Comparison of ENCODE assay signal across 9 cellular contexts in the genomic region with DNA sequence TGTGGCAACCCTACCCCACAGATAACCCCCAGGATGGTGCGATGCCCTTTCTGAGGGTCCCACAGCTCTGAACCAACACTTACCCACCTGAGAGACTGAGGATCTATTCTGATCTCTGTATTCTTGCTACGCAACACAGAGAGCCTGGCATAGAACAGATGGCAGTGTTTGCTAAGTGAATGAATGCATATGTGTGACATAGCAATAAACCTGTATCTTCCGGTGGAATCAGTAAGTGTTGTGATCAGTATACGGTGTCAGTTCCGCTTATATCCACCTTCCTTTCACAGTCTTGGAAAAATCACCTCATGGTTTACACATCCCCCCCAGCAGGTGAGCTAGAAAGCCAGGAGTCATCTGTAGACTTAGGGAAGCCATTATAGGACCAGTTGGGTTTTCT. TPM values are rescaled to one million over a fixed set of nuclear protein-coding genes. Genes with fewer than 3 reads are reported as not detected.
DNase-seq lines count a peak whose midpoint lies in the region; FAIRE-seq and TF ChIP-seq lines count a peak whose summit lies in the region.
"Had no signal": no experiment of that assay in that cellular context is flagged by ENCODE, and none has a peak within 500 bp of the region (broad histone marks: within the 10 kb centered on the region; RNA-seq: fewer than 3 reads in every experiment).

No MANE protein-coding gene starts in this region.

- H2BK5ac ChIP-seq in H1 (ENCODE audit: low read depth, low read length), result no peak overlapping the region

- no peak overlapping the region for H2BK15ac ChIP-seq in H1 (ENCODE audit: low read length)

- no peak overlapping the region for H2BK20ac ChIP-seq in H1 (ENCODE audit: low read length)

- H3K9ac ChIP-seq in H1 (replicated peaks in 1 of 4; ENCODE audit: extremely low read depth in 1 of 4, low read depth in 3 of 4, low read length in 3 of 4), result no peak overlapping the region

- H4K5ac ChIP-seq in H1 (ENCODE audit: insufficient read length, low read depth, low read length), result no peak overlapping the region

- intact Hi-C loops in posterior vena cava (cut with DNase I), result no loop called here

- no peak overlapping the region for H2BK120ac ChIP-seq in H1 (replicated peaks; ENCODE audit: low read depth, low read length)

- no peak overlapping the region for H2BK12ac ChIP-seq in H1 (ENCODE audit: low read depth, low read length)

- POLR2A ChIA-PET in H1 (lab: Charles Lee; ENCODE audit: partially characterized antibody), result no interaction called here

- no peak overlapping the region for H3K14ac ChIP-seq in H1 (ENCODE audit: insufficient read length)

- in situ Hi-C loops in GM13977 (cut with MboI; ENCODE audit: low pct_unique_long_range_greater_than_20kb, low sequenced_read_pairs, unreplicated experiment), result loop anchor here (10.0 kb wide), 1 partner anchor 125 kb away; no protein-coding TSS in a partner anchor
- in situ Hi-C loops in HAP-1 (cut with MboI; ENCODE audit: low sequenced_read_pairs), result loop anchor here (10.0 kb wide), 1 partner anchor 125 kb away; no protein-coding TSS in a partner anchor

- TF ChIP-seq CTCF in GM13977 (IDR thresholded peaks at IDR 0.05; ENCODE audit: extremely low read depth, insufficient read depth, missing control alignments) (no peak), H1 (IDR thresholded peaks at IDR 0.05; ENCODE audit: control extremely low read depth in 1 of 3, insufficient read depth in 1 of 3, low read depth in 1 of 3, low read length in 3 of 3) (no peak), progenitor cell of endocrine pancreas (IDR thresholded peaks at IDR 0.05; ENCODE audit: unreplicated experiment) (no peak)

- H3K4ac ChIP-seq in H1 (replicated peaks; ENCODE audit: insufficient read length, low read depth, low read length), result no peak overlapping the region

- H3K56ac ChIP-seq in H1 (replicated peaks; ENCODE audit: insufficient read length, low read depth, low read length), result no peak overlapping the region

- H3K79me2 ChIP-seq in H1 (ENCODE audit: control insufficient read depth in 1 of 2, insufficient read depth in 2 of 2, low read length in 2 of 2), result no peaks in the 10 kb centered on the region

- H3K4me1 Mint-ChIP-seq in progenitor cell of endocrine pancreas (ENCODE audit: low read depth), result peaks cover 2% of the 10 kb centered on the region

- peak overlapping the region; percentile 51 for H3K4me3 Mint-ChIP-seq in progenitor cell of endocrine pancreas (ENCODE audit: low read depth)

- no peaks in the 10 kb centered on the region for H3K9me3 ChIP-seq in H1 (ENCODE audit: insufficient read depth in 2 of 2, low read depth in 1 of 2, low read length in 1 of 2)
- no peaks in the 10 kb centered on the region for H3K9me3 ChIP-seq in HAP-1

- no peaks in the 10 kb centered on the region for H3K36me3 Mint-ChIP-seq in progenitor cell of endocrine pancreas (ENCODE audit: insufficient read depth)

- peaks cover 12% of the 10 kb centered on the region for H3K27me3 Mint-ChIP-seq in progenitor cell of endocrine pancreas

- CTCF ChIA-PET in H1 (lab: Charles Lee; ENCODE audit: partially characterized antibody), result interaction anchor here (0.8 to 0.9 kb wide), 2 partner anchors 31 to 156 kb away, joined by 3 read pairs; no protein-coding TSS in a partner anchor

- TF ChIP-seq EP300 in H1 (IDR thresholded peaks at IDR 0.05; ENCODE audit: borderline replicate concordance in 1 of 2, low read depth in 2 of 2, low read length in 2 of 2), result no peak

- no peak overlapping the region for H3K18ac ChIP-seq in H1 (ENCODE audit: extremely low read depth, low read length)

- no peak for TF ChIP-seq RAD21 in H1 (IDR thresholded peaks at IDR 0.05 in 1 of 2, conservative IDR thresholded peaks at IDR 0.05 in 1 of 2; ENCODE audit: low read depth in 2 of 2, low read length in 2 of 2)

- H2AFZ ChIP-seq in H1 (ENCODE audit: low read length), result peak overlapping the region; percentile 90; the same call in 1 of the 2 replicates

- H3K79me1 ChIP-seq in H1 (ENCODE audit: low read depth, low read length), result no peaks in the 10 kb centered on the region

- TF ChIP-seq POLR2A in H1 (IDR thresholded peaks at IDR 0.05; ENCODE audit: control extremely low read depth in 1 of 2, low read depth in 2 of 2, low read length in 2 of 2), result no peak

- peaks cover 0 to 12% (median 7%) of the 10 kb centered on the region in 4 experiments; a peak in 5 of 7 replicates for H3K27me3 ChIP-seq in H1 (replicated peaks in 1 of 4; ENCODE audit: control insufficient read depth in 3 of 4, extremely low read depth in 1 of 4, insufficient read depth in 3 of 4, low read length in 3 of 4)
- peaks cover 4% of the 10 kb centered on the region; the same call in 1 of the 2 replicates for H3K27me3 ChIP-seq in HAP-1 (ENCODE audit: low read depth)

- no peak overlapping the region for H4K8ac ChIP-seq in H1 (ENCODE audit: extremely low read depth, insufficient read depth, low read length)

- H3K27ac ChIP-seq in H1 (ENCODE audit: low read depth, low read length), result no peak overlapping the region

- no peak overlapping the region for H3K23ac ChIP-seq in H1 (ENCODE audit: insufficient read length)

- DNase-seq in GM13977 (ENCODE audit: low spot score), result peak; percentile 10
- peak; percentile 38 for DNase-seq in NCI-H510A (lab: John Stamatoyannopoulos, UW)
- no peak for DNase-seq in H1 (ENCODE audit: low read depth in 1 of 2, low spot score in 2 of 2)
- no peak for DNase-seq in progenitor cell of endocrine pancreas (ENCODE audit: low spot score, unreplicated experiment)
- DNase-seq in mucosa of gallbladder (ENCODE audit: low spot score), result no peak
- DNase-seq in NCI-H774 (lab: John Stamatoyannopoulos, UW), result no peak
- DNase-seq in posterior vena cava (ENCODE audit: low spot score), result no peak
- DNase-seq in HAP-1 (ENCODE audit: low spot score in 2 of 2), result no peak
- DNase-seq: NCI-H1930 had no signal

- peaks cover 5% of the 10 kb centered on the region; the same call in 1 of the 2 replicates for H3K23me2 ChIP-seq in H1 (ENCODE audit: low read depth, low read length)

- H3K4me1 ChIP-seq in H1 (replicated peaks in 1 of 4; ENCODE audit: control insufficient read depth in 3 of 4, insufficient read depth in 4 of 4, low read length in 3 of 4), result 0 out of 7 replicates have a peak, but pooled peaks cover 0 to 3% (median 0%) of the 10 kb centered on the region in 4 experiments
- H3K4me1 ChIP-seq in HAP-1, result peaks cover 12% of the 10 kb centered on the region

- H4K20me1 ChIP-seq in H1 (replicated peaks in 1 of 2; ENCODE audit: control insufficient read depth in 1 of 2, insufficient read depth in 2 of 2, low read length in 2 of 2), result no peaks in the 10 kb centered on the region

- peaks cover 12% of the 10 kb centered on the region for H3K9me3 Mint-ChIP-seq in progenitor cell of endocrine pancreas (ENCODE audit: low read depth)

- H2AK5ac ChIP-seq in H1 (ENCODE audit: low read depth, low read length), result no peak overlapping the region

- no peaks in the 10 kb centered on the region for H3K36me3 ChIP-seq in H1 (ENCODE audit: control insufficient read depth in 2 of 4, insufficient read depth in 4 of 4, low read length in 3 of 4)
- no peaks in the 10 kb centered on the region for H3K36me3 ChIP-seq in HAP-1 (replicated peaks)

- peak; percentile 86 for FAIRE-seq in H1 (lab: Jason Lieb, UNC)

- peak overlapping the region in 2 of 4 experiments; percentile 56 to 65; a peak in 5 of 8 replicates for H3K4me3 ChIP-seq in H1 (ENCODE audit: extremely low read depth in 1 of 4, insufficient read depth in 2 of 4, low read depth in 3 of 4, low read length in 4 of 4)
- H3K4me3 ChIP-seq in HAP-1, result no peak overlapping the region

- H3K27ac Mint-ChIP-seq in progenitor cell of endocrine pancreas, result peak overlapping the region; percentile 76

- H3K4me2 ChIP-seq in H1 (ENCODE audit: insufficient read depth in 1 of 2, low read depth in 2 of 2, low read length in 2 of 2), result peak overlapping the region; percentile 74 to 90

- no peak overlapping the region for H4K91ac ChIP-seq in H1 (replicated peaks; ENCODE audit: insufficient read length, low read length)

- WGBS in H1 (ENCODE audit: extremely low coverage in 1 of 2, insufficient coverage in 1 of 2, insufficient read length in 1 of 2, insufficient replicate concordance in 2 of 2, low coverage in 1 of 2, low lambda C conversion rate in 2 of 2, missing lambda C conversion rate in 1 of 2), 2 experiments, result 93% methylated on average over 5 of the region's 5 CpGs; no CpG with 5 or more reads in 1 of the 2 experiments

RNA-seq across cellular contexts. Expression of gene HSD17B10, which starts 5.9 kb away (rescaled TPM):
- total RNA-seq in H1 (2021; fragmentation: NEBNext Ultra II Directional; extraction: Animal tissue kit (Norgen Biotek cat#: 25700)), result 114 and 116 TPM in 2 replicates
- 223 and 236 TPM in 2 replicates for polyA plus RNA-seq in H1 (2011; rRNA removed)
- polyA plus RNA-seq in H1 (2011; cell fraction: cytosol; rRNA removed), result 227 TPM
- 156 TPM for polyA plus RNA-seq in H1 (2011; cell fraction: nucleus; rRNA removed)
- polyA plus RNA-seq in H1 (2012, experiment 1 of 2), result 129 to 187 TPM (median 174 TPM) in 4 replicates
- 204 TPM for polyA plus RNA-seq in H1 (2012, experiment 2 of 2)
- 104 TPM for polyA plus RNA-seq in H1 (2013, experiment 1 of 2)
- 99.9 TPM for polyA plus RNA-seq in H1 (2013, experiment 2 of 2)
- 107 and 123 TPM in 2 replicates for polyA minus RNA-seq in H1 (2011; rRNA and poly(A)+ RNA removed)
- polyA minus RNA-seq in H1 (2011; cell fraction: cytosol; rRNA and poly(A)+ RNA removed), result 44.4 TPM
- 29.3 TPM for polyA minus RNA-seq in H1 (2011; cell fraction: nucleus; rRNA and poly(A)+ RNA removed)
- total RNA-seq in progenitor cell of endocrine pancreas (86.8 and 92.3 TPM in 2 replicates), mucosa of gallbladder (71.5 TPM), posterior vena cava (10 to 100 TPM; 67.7 to 72.7 TPM)

RNA-seq across cellular contexts. Expression of gene RIBC1, which starts 17.4 kb away (rescaled TPM):
- total RNA-seq in H1 (2021; fragmentation: NEBNext Ultra II Directional; extraction: Animal tissue kit (Norgen Biotek cat#: 25700)), result 0.82 and 0.97 TPM in 2 replicates
- 0.41 and 0.46 TPM in 2 replicates for polyA plus RNA-seq in H1 (2011; rRNA removed)
- 0.62 TPM for polyA plus RNA-seq in H1 (2011; cell fraction: cytosol; rRNA removed)
- polyA plus RNA-seq in H1 (2011; cell fraction: nucleus; rRNA removed), result 0.66 TPM
- 0.97 to 1.9 TPM (median 1.3 TPM) in 4 replicates for polyA plus RNA-seq in H1 (2012, experiment 1 of 2)
- 0.20 TPM for polyA plus RNA-seq in H1 (2012, experiment 2 of 2)
- 0.61 TPM for polyA plus RNA-seq in H1 (2013, experiment 1 of 2)
- 0.70 TPM for polyA plus RNA-seq in H1 (2013, experiment 2 of 2)
- 0.41 TPM in 2 replicates for polyA minus RNA-seq in H1 (2011; rRNA and poly(A)+ RNA removed)
- not detected for polyA minus RNA-seq in H1 (2011; cell fraction: cytosol; rRNA and poly(A)+ RNA removed)
- polyA minus RNA-seq in H1 (2011; cell fraction: nucleus; rRNA and poly(A)+ RNA removed), result 0.60 TPM
- total RNA-seq in progenitor cell of endocrine pancreas (3.2 and 3.4 TPM in 2 replicates), mucosa of gallbladder (2.6 TPM), posterior vena cava (under 1 TPM; 0.19 to 0.56 TPM)

RNA-seq across cellular contexts. Expression of gene SMC1A, which starts 17.6 kb away (rescaled TPM):
- total RNA-seq in H1 (2021; fragmentation: NEBNext Ultra II Directional; extraction: Animal tissue kit (Norgen Biotek cat#: 25700)), result 98.1 and 104 TPM in 2 replicates
- polyA plus RNA-seq in H1 (2011; rRNA removed), result 22.2 and 23.6 TPM in 2 replicates
- 40.1 TPM for polyA plus RNA-seq in H1 (2011; cell fraction: cytosol; rRNA removed)
- polyA plus RNA-seq in H1 (2011; cell fraction: nucleus; rRNA removed), result 39.9 TPM
- 60.2 to 103 TPM (median 76.3 TPM) in 4 replicates for polyA plus RNA-seq in H1 (2012, experiment 1 of 2)
- 3.6 TPM for polyA plus RNA-seq in H1 (2012, experiment 2 of 2)
- polyA plus RNA-seq in H1 (2013, experiment 1 of 2), result 69.5 TPM
- 71.4 TPM for polyA plus RNA-seq in H1 (2013, experiment 2 of 2)
- polyA minus RNA-seq in H1 (2011; rRNA and poly(A)+ RNA removed), result 62.3 and 74.3 TPM in 2 replicates
- 62.3 TPM for polyA minus RNA-seq in H1 (2011; cell fraction: cytosol; rRNA and poly(A)+ RNA removed)
- 54.4 TPM for polyA minus RNA-seq in H1 (2011; cell fraction: nucleus; rRNA and poly(A)+ RNA removed)
- total RNA-seq in progenitor cell of endocrine pancreas (72.5 and 75.5 TPM in 2 replicates), mucosa of gallbladder (65.6 TPM), posterior vena cava (10 to 100 TPM; 46.2 to 52.0 TPM)

Comparison
In these comparisons a context has a peak if more than half of its experiments do, and no peak if none do; other contexts are left out.
1. DNase-seq: peak in GM13977 (single experiment) and NCI-H510A (single experiment); none in H1 (0 of 2), progenitor cell of endocrine pancreas (single experiment), mucosa of gallbladder (single experiment), NCI-H774 (single experiment), posterior vena cava (single experiment) and HAP-1 (0 of 2).